ENCODE assay signal across 8 cellular contexts in the genomic region with DNA sequence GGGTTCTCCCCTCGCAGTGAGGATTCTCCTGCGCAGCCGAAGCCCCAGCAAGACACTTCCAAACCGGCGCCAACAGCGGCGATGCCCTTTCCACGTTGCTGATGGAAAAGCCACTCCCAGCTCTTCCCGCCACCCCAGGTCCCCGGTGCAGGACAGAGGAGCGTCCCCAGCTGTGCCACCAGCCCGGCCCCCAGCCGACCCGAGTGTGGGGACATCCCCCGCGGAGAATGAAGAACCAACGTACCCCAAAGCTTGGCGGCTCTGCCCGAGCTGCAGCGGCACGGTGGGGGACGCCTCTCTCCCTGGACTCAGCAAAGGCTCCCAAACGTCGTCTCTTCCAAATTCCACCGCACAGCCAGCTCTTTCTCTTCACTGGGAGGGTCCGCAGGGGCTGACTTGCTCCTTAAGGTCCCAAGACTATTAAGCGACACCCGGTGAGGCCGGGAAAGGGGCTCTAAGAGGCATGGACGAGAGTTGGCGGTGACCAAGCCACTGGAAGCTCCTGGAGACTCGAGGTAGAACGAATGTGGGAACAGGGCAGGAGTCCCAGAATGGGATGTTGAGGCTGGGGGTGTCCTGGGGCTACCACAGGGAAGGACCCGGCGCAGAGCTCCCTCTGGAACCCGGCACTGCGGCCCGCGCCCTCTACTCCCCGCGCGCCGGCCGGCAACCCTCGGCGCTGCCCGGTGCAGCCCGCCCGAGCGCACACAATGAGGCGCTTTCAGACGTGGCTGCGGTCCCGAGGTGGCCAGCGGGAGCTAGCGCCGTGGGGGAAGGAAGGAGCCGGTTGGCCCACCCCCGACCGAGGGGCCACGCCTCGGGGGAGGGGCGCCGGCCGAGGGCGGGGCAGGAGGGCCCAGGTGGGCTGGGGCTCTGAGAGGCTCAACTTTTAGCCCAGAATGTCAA. TPM values are rescaled to one million over a fixed set of nuclear protein-coding genes. Genes with fewer than 3 reads are reported as not detected.
DNase-seq lines count a peak whose midpoint lies in the region; ATAC-seq and TF ChIP-seq lines count a peak whose summit lies in the region.

A gene (minus strand): TSS at position 746 of the 906 bp plus-strand sequence. CDS start 15,613 bp downstream, outside the sequence.

- peak within 1 kb of the TSS; percentile 79 for H3K9ac ChIP-seq in HUES64 (ENCODE audit: low read depth, low read length)
- H3K9ac ChIP-seq in iPS-20b (ENCODE audit: low read depth, low read length): peak within 1 kb of the TSS; percentile 94
- H3K9ac ChIP-seq in Karpas-422 (ENCODE audit: low read length): no peak within 1 kb of the TSS

- H3K27ac ChIP-seq in HUES64 (ENCODE audit: low read depth, low read length): peak within 1 kb of the TSS; percentile 80; the same call in 1 of the 2 replicates
- H3K27ac ChIP-seq in iPS-20b (ENCODE audit: low read length): no peak within 1 kb of the TSS
- H3K27ac ChIP-seq in skin epidermis: no peak within 1 kb of the TSS
- H3K27ac ChIP-seq in Karpas-422 (ENCODE audit: low read length): no peak within 1 kb of the TSS
- H3K27ac ChIP-seq in SJCRH30: no peak within 1 kb of the TSS

- H3K27me3 ChIP-seq in HUES64 (ENCODE audit: insufficient read depth, low read length): peaks cover 6% of the 10 kb centered on the region; the same call in 1 of the 2 replicates
- H3K27me3 ChIP-seq in iPS-20b (ENCODE audit: insufficient read depth, low read length): peaks cover 12% of the 10 kb centered on the region
- no peaks in the 10 kb centered on the region for H3K27me3 ChIP-seq in Karpas-422 (ENCODE audit: low read length)
- H3K27me3 ChIP-seq in SJCRH30: no peaks in the 10 kb centered on the region; the same call in 1 of the 2 replicates

- in situ Hi-C loops in astrocyte of the spinal cord (cut with HindIII; ENCODE audit: low sequenced_read_pairs): no loop called here

- H3K4me3 ChIP-seq in HUES64 (ENCODE audit: low read length): peak within 1 kb of the TSS; percentile 81
- H3K4me3 ChIP-seq in astrocyte of the spinal cord (ENCODE audit: low read depth, low read length): peak within 1 kb of the TSS; percentile 48
- H3K4me3 ChIP-seq in iPS-20b (ENCODE audit: low read length): peak within 1 kb of the TSS; percentile 89
- H3K4me3 ChIP-seq in skin epidermis: peak within 1 kb of the TSS; percentile 8 to 35 (median 21)
- H3K4me3 ChIP-seq in Karpas-422 (ENCODE audit: low read length): no peak within 1 kb of the TSS
- H3K4me3 ChIP-seq in SJCRH30: no peak within 1 kb of the TSS

- H4K20me1 ChIP-seq in Karpas-422 (ENCODE audit: insufficient read depth, low read depth, low read length): no peaks in the 10 kb centered on the region

- H3K4me1 ChIP-seq in HUES64 (ENCODE audit: insufficient read depth, low read length) (peaks cover 6% of the 10 kb centered on the region; the same call in 1 of the 2 replicates), iPS-20b (ENCODE audit: insufficient read depth, low read length) (peaks cover 10% of the 10 kb centered on the region; the same call in 1 of the 2 replicates), Karpas-422 (ENCODE audit: low read length) (no peaks in the 10 kb centered on the region), SJCRH30 (peaks cover 3% of the 10 kb centered on the region; the same call in 1 of the 2 replicates)

- peak; percentile 43 for DNase-seq in COLO829 (ENCODE audit: low spot score)
- DNase-seq in astrocyte of the spinal cord (ENCODE audit: low read depth, low spot score): peak; percentile 22
- DNase-seq in Karpas-422: no peak
- no peak for DNase-seq in SJCRH30

- WGBS in HUES64: 1% methylated on average over 66 of the region's 66 CpGs

- H3K79me2 ChIP-seq in Karpas-422 (ENCODE audit: low read length): no peaks in the 10 kb centered on the region

- H3K4me2 ChIP-seq in Karpas-422 (ENCODE audit: low read depth, low read length, poor library complexity, severe bottlenecking): no peak within 1 kb of the TSS

- no peaks in the 10 kb centered on the region for H3K9me2 ChIP-seq in Karpas-422 (replicated peaks; ENCODE audit: insufficient read depth, low read length)

- TF ChIP-seq CTCF in astrocyte of the spinal cord (IDR thresholded peaks at IDR 0.05; ENCODE audit: low read depth, low read length): no peak

- H2AFZ ChIP-seq in Karpas-422 (ENCODE audit: low read length): no peak within 1 kb of the TSS

- ATAC-seq in GM19463 (IDR thresholded peaks at IDR 0.05; ENCODE audit: unreplicated experiment): peak; percentile 68

- H3K36me3 ChIP-seq in HUES64 (ENCODE audit: insufficient read depth, low read length) (0 out of 2 replicates have a peak, but pooled peaks cover 4% of the 10 kb centered on the region), iPS-20b (ENCODE audit: insufficient read depth, low read depth, low read length) (no peaks in the 10 kb centered on the region), Karpas-422 (ENCODE audit: insufficient read depth, low read length) (no peaks in the 10 kb centered on the region), SJCRH30 (no peaks in the 10 kb centered on the region)

- H3K9me3 ChIP-seq in HUES64 (ENCODE audit: insufficient read depth, low read depth, low read length): no peaks in the 10 kb centered on the region
- H3K9me3 ChIP-seq in iPS-20b (ENCODE audit: insufficient read depth, low read depth, low read length): no peaks in the 10 kb centered on the region
- no peaks in the 10 kb centered on the region for H3K9me3 ChIP-seq in Karpas-422 (ENCODE audit: low read length)
- H3K9me3 ChIP-seq in SJCRH30 (replicated peaks): no peaks in the 10 kb centered on the region

RNA-seq across cellular contexts. Expression of the gene that starts here (rescaled TPM):
- polyA plus RNA-seq in HUES64 (2013, experiment 1 of 2): 8.0 TPM
- polyA plus RNA-seq in HUES64 (2013, experiment 2 of 2): 9.4 TPM
- not detected in 2 replicates for total RNA-seq in Karpas-422 (2014; rRNA removed; shearing (Covaris generic); ENCODE audit: low replicate concordance)
- not detected in 2 replicates for total RNA-seq in SJCRH30 (2014; rRNA removed; shearing (Covaris generic))

Comparison
In these comparisons a context has a peak if more than half of its experiments do, and no peak if none do; other contexts are left out.
1. DNase-seq: peak in COLO829 (single experiment) and astrocyte of the spinal cord (single experiment); none in Karpas-422 (single experiment) and SJCRH30 (0 of 2).
2. H3K4me3 ChIP-seq: peak in HUES64 (single experiment), astrocyte of the spinal cord (single experiment), iPS-20b (single experiment) and skin epidermis (7 of 7); none in Karpas-422 (single experiment) and SJCRH30 (single experiment).